In the genomic region with DNA sequence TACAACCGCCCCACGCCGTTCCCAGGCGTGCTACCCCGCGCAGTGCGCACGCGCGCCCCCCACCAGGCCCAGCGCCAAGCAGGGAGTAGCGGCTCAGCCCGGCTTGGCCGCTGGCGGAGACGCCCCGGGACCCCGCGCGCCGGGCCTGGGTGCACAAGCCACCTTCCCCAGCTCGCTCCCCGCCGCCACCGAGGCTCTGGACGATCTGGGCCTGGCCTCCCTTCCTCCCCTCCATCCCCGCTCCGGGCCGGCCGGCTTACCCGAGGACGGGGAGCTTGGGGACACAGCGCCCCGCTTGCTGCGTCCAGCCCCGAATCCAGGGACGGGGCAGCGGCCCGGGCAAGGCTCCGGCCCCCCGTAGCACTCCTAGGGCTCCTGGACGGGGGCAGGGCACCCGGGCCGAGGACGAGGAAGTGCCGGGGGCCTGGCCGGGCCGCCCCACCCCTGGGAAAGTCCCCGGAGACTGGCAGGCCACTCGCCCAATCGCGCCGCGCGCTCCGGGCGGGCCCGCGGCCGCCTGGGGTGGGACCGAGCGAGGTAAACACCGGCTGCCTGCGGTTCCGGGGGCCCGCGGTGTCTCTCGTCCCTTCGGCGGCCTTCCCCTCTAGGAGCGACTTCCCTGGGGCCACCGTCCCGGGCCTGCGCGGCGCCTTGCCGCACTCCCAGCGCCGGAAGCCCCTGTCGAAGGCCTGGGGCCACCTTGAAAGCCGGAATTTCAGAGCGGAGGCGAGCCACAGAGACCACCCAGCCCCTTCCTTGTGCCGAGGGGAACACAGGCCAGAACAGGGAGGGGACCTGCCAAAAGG, we compare ENCODE assay signal across 8 cellular contexts. TPM values are rescaled to one million over a fixed set of nuclear protein-coding genes. Genes with fewer than 3 reads are reported as not detected.
DNase-seq lines count a peak whose midpoint lies in the region; ATAC-seq and TF ChIP-seq lines count a peak whose summit lies in the region.

Gene TNIP1, minus strand, starts transcription at position 415 of the 806 bp plus-strand sequence. CDS start 15,939 bp downstream, outside the sequence.

- H3K27me3 ChIP-seq in A673 (replicated peaks; ENCODE audit: insufficient read depth, low read depth, low read length, poor library complexity) (no peaks in the 10 kb centered on the region), iPS-20b (ENCODE audit: insufficient read depth, low read length) (peaks cover 7% of the 10 kb centered on the region; the same call in 1 of the 2 replicates)

- POLR2A ChIA-PET in A673 (lab: Charles Lee; ENCODE audit: low non-redundant PET): no interaction called here

- BruUV-seq in A673 (replicated peaks; lab: Mats Ljungman, UMichigan): no TSS peak

- in situ Hi-C loops in T47D (cut with HindIII; ENCODE audit: low pct_unique_long_range_greater_than_20kb, low sequenced_read_pairs): no loop called here

- peak; percentile 67 for ATAC-seq in GM18520 (IDR thresholded peaks at IDR 0.05; ENCODE audit: unreplicated experiment)
- peak; percentile 78 for ATAC-seq in HG03045 (IDR thresholded peaks at IDR 0.05; ENCODE audit: unreplicated experiment)

- H3K9me3 ChIP-seq in A673 (ENCODE audit: low read depth, low read length, poor library complexity, severe bottlenecking) (no peaks in the 10 kb centered on the region), iPS-20b (ENCODE audit: insufficient read depth, low read depth, low read length) (no peaks in the 10 kb centered on the region)

- intact Hi-C loops in A673 (cut with micrococcal nuclease; ENCODE audit: unreplicated experiment): no loop called here

- H3K9ac ChIP-seq in iPS-20b (ENCODE audit: low read depth, low read length): peak within 1 kb of the TSS; percentile 77; the same call in 1 of the 2 replicates

- CTCF ChIA-PET in A673 (lab: Charles Lee): no interaction called here

- H3K36me3 ChIP-seq in A673 (ENCODE audit: insufficient read depth, low read length, poor library complexity, severe bottlenecking) (no peaks in the 10 kb centered on the region), iPS-20b (ENCODE audit: insufficient read depth, low read depth, low read length) (no peaks in the 10 kb centered on the region)

- DNase-seq in A673 (ENCODE audit: low spot score): peak; percentile 84
- peak; percentile 40 for DNase-seq in NCI-H2171 (lab: John Stamatoyannopoulos, UW)
- peak; percentile 95 to 97 for DNase-seq in T47D (ENCODE audit: low read depth in 1 of 2, low spot score in 1 of 2)

- peak within 1 kb of the TSS; percentile 85 for H3K27ac ChIP-seq in A673 (ENCODE audit: low read depth, low read length, poor library complexity, severe bottlenecking)
- peak within 1 kb of the TSS; percentile 96 for H3K27ac ChIP-seq in VCaP
- H3K27ac ChIP-seq in iPS-20b (ENCODE audit: low read length): no peak within 1 kb of the TSS
- peak within 1 kb of the TSS; percentile 85 to 100 (median 99) for H3K27ac ChIP-seq in skin epidermis

- peaks cover 5% of the 10 kb centered on the region for H3K4me1 ChIP-seq in A673 (ENCODE audit: insufficient read depth, low read length, poor library complexity, severe bottlenecking)
- H3K4me1 ChIP-seq in iPS-20b (ENCODE audit: insufficient read depth, low read length): peaks cover 11% of the 10 kb centered on the region; the same call in 1 of the 2 replicates

- H3K4me3 ChIP-seq in A673 (ENCODE audit: low read depth, low read length, poor library complexity, severe bottlenecking) (peak within 1 kb of the TSS; percentile 88), iPS-20b (ENCODE audit: low read length) (peak within 1 kb of the TSS; percentile 80), skin epidermis (peak within 1 kb of the TSS; percentile 56 to 96 (median 81))

- TF ChIP-seq CTCF in A673 (conservative IDR thresholded peaks at IDR 0.05; ENCODE audit: low read depth, low read length) (no peak), VCaP (conservative IDR thresholded peaks at IDR 0.05) (0 out of 2 replicates have a peak, but pooled peaks have one; percentile 7)

RNA-seq across cellular contexts. Expression of gene TNIP1, which starts in this region (rescaled TPM):
- total RNA-seq in A673 (2021): 33.3 and 37.3 TPM in 2 replicates

Comparison
In these comparisons a context has a peak if more than half of its experiments do, and no peak if none do; other contexts are left out.
1. DNase-seq: peak in every context shown above with its lines; median percentile 96 in T47D; 84 in A673; 40 in NCI-H2171.